ENCODE assay signal across 18 cellular contexts in the genomic region with DNA sequence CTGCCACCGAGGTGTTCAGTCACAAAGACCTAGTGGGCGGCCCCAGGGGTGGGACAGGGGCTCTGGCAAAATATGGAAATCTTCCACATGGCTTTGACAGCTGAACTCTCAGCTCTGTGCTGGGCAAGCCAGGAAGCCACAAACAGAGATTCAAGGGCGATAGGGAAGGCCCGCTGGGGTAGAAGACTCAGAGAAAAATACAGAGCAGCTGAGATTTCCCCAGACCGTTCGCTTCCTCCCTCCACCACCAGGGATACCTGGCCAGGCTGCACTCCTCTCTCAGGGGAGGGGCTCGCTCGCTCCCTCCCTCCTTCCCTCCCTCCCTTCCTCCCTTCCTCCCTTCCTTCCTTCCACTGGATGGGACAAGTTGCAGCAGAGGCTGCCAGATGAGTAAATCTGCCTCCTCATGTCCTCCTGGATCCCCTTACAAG.
A peak's percentile ranks its signal among the peaks of the same experiment; 100 is the strongest.
DNase-seq lines count a peak whose midpoint lies in the region; ATAC-seq and TF ChIP-seq lines count a peak whose summit lies in the region.
"Had no signal": no experiment of that assay in that cellular context is flagged by ENCODE, and none has a peak within 500 bp of the region (broad histone marks: within the 10 kb centered on the region; RNA-seq: fewer than 3 reads in every experiment).

No MANE protein-coding gene starts in this region.

- peak; percentile 10 for DNase-seq in activated CD4-positive, alpha-beta T cell treated with anti-CD3 and anti-CD28 coated beads for 36 hours
- no peak for DNase-seq in activated CD4-positive, alpha-beta T cell treated with anti-CD3 and anti-CD28 coated beads, Interleukin-2, amount 10 ng/mL, durations not matched to agents 7 days and 5 days
- peak; percentile 14 for DNase-seq in NCI-H69 (lab: John Stamatoyannopoulos, UW)
- peak; percentile 80 for DNase-seq in endodermal cell
- no peak for DNase-seq in neural crest cell (ENCODE audit: low read depth, low spot score)
- DNase-seq in hippocampal formation (lab: John Stamatoyannopoulos, UW): no peak
- no peak for DNase-seq in NCI-H2227 (lab: John Stamatoyannopoulos, UW; ENCODE audit: unreplicated experiment)
- DNase-seq in C1 segment of cervical spinal cord (lab: John Stamatoyannopoulos, UW): no peak
- DNase-seq: activated CD4-positive, alpha-beta T cell treated with anti-CD3 and anti-CD28 coated beads, Interleukin-2, amount 50 U/mL, for 4 hours; left ventricle myocardium superior; MG63; NCI-H1930; NCI-H526 treated with DMSO at 0.1 percent for 48 hours; right lobe of liver; RPMI8226; testis had no signal

- ATAC-seq in activated CD4-positive, alpha-beta T cell treated with anti-CD3 and anti-CD28 coated beads for 36 hours: no peak
- ATAC-seq: left ventricle myocardium superior; natural killer cell treated with Interleukin-12 subunit alpha and Interleukin-12 subunit beta and Interleukin-15 and Interleukin-18, amount 100 ng/mL, for 72 hours had no signal

- no peak overlapping the region for H3K27ac Mint-ChIP-seq in activated CD4-positive, alpha-beta T cell treated with anti-CD3 and anti-CD28 coated beads for 36 hours
- no peak overlapping the region for H3K27ac Mint-ChIP-seq in activated CD4-positive, alpha-beta T cell treated with anti-CD3 and anti-CD28 coated beads, Interleukin-2, amount 10 ng/mL, durations not matched to agents 7 days and 5 days
- no peak overlapping the region for H3K27ac Mint-ChIP-seq in endodermal cell
- H3K27ac Mint-ChIP-seq in neural crest cell (ENCODE audit: unreplicated experiment): no peak overlapping the region
- H3K27ac Mint-ChIP-seq: natural killer cell treated with Interleukin-12 subunit alpha and Interleukin-12 subunit beta and Interleukin-15 and Interleukin-18, amount 100 ng/mL, for 72 hours had no signal

- peaks cover 2% of the 10 kb centered on the region for H3K27me3 Mint-ChIP-seq in activated CD4-positive, alpha-beta T cell treated with anti-CD3 and anti-CD28 coated beads for 36 hours
- H3K27me3 Mint-ChIP-seq in activated CD4-positive, alpha-beta T cell treated with anti-CD3 and anti-CD28 coated beads, Interleukin-2, amount 10 ng/mL, durations not matched to agents 7 days and 5 days: peaks cover 9% of the 10 kb centered on the region
- H3K27me3 Mint-ChIP-seq in endodermal cell (ENCODE audit: insufficient read depth) (no peaks in the 10 kb centered on the region), neural crest cell (ENCODE audit: low read depth) (no peaks in the 10 kb centered on the region)

- TF ChIP-seq CTCF in endodermal cell (conservative IDR thresholded peaks at IDR 0.05) (peak; percentile 71), neural crest cell (conservative IDR thresholded peaks at IDR 0.05) (peak; percentile 13)

- CTCF ChIA-PET in activated CD4-positive, alpha-beta T cell treated with anti-CD3 and anti-CD28 coated beads for 36 hours (lab: Charles Lee): interaction anchor here (0.7 kb wide), 1 partner anchor 26 kb away, joined by 3 read pairs; no protein-coding TSS in a partner anchor
- CTCF ChIA-PET in activated CD4-positive, alpha-beta T cell treated with anti-CD3 and anti-CD28 coated beads, Interleukin-2, amount 10 ng/mL, durations not matched to agents 7 days and 5 days (lab: Charles Lee): interaction anchor here (0.6 kb wide), 1 partner anchor 323 kb away, joined by 3 read pairs; no protein-coding TSS in a partner anchor

- peaks cover 3% of the 10 kb centered on the region for H3K9me3 ChIP-seq in endodermal cell (ENCODE audit: control insufficient read depth, low read length)
- H3K9me3 ChIP-seq: adrenal gland, MG63, right lobe of liver, testis had no signal

- no peaks in the 10 kb centered on the region for H3K36me3 Mint-ChIP-seq in activated CD4-positive, alpha-beta T cell treated with anti-CD3 and anti-CD28 coated beads for 36 hours (ENCODE audit: low read depth)
- no peaks in the 10 kb centered on the region for H3K36me3 Mint-ChIP-seq in activated CD4-positive, alpha-beta T cell treated with anti-CD3 and anti-CD28 coated beads, Interleukin-2, amount 10 ng/mL, durations not matched to agents 7 days and 5 days (ENCODE audit: low read depth)
- peaks cover 3% of the 10 kb centered on the region for H3K36me3 Mint-ChIP-seq in endodermal cell (ENCODE audit: low read depth)
- peaks cover 7% of the 10 kb centered on the region for H3K36me3 Mint-ChIP-seq in neural crest cell (ENCODE audit: low read depth)
- H3K36me3 Mint-ChIP-seq: natural killer cell treated with Interleukin-12 subunit alpha and Interleukin-12 subunit beta and Interleukin-15 and Interleukin-18, amount 100 ng/mL, for 72 hours had no signal

- no peak overlapping the region for H3K27ac ChIP-seq in endodermal cell (ENCODE audit: low read depth, low read length)
- H3K27ac ChIP-seq: adrenal gland, right lobe of liver, testis had no signal

- POLR2A ChIA-PET in activated CD4-positive, alpha-beta T cell treated with anti-CD3 and anti-CD28 coated beads for 36 hours (lab: Charles Lee): no interaction called here
- POLR2A ChIA-PET in activated CD4-positive, alpha-beta T cell treated with anti-CD3 and anti-CD28 coated beads, Interleukin-2, amount 10 ng/mL, durations not matched to agents 7 days and 5 days (lab: Charles Lee): no interaction called here

- no peak overlapping the region for H3K9ac ChIP-seq in endodermal cell (ENCODE audit: extremely low read depth, low read length, poor library complexity, severe bottlenecking)

- H3K4me1 Mint-ChIP-seq in activated CD4-positive, alpha-beta T cell treated with anti-CD3 and anti-CD28 coated beads for 36 hours: peaks cover 14% of the 10 kb centered on the region
- peaks cover 10% of the 10 kb centered on the region for H3K4me1 Mint-ChIP-seq in activated CD4-positive, alpha-beta T cell treated with anti-CD3 and anti-CD28 coated beads, Interleukin-2, amount 10 ng/mL, durations not matched to agents 7 days and 5 days
- peaks cover 9% of the 10 kb centered on the region for H3K4me1 Mint-ChIP-seq in endodermal cell
- H3K4me1 Mint-ChIP-seq in neural crest cell: peaks cover 18% of the 10 kb centered on the region

- no peaks in the 10 kb centered on the region for H3K4me1 ChIP-seq in endodermal cell (ENCODE audit: control insufficient read depth, insufficient read depth, low read length)
- H3K4me1 ChIP-seq: testis had no signal

- no peaks in the 10 kb centered on the region for H3K36me3 ChIP-seq in endodermal cell (ENCODE audit: control insufficient read depth, insufficient read depth, low read length)
- H3K36me3 ChIP-seq: adrenal gland, MG63, right lobe of liver had no signal

- 73 to 87% methylated on average over 3 to 8 of the region's 8 CpGs for WGBS in endodermal cell (ENCODE audit: insufficient coverage in 1 of 2, insufficient read length in 1 of 2), 2 experiments

- peaks cover under 1% of the 10 kb centered on the region for H3K9me3 Mint-ChIP-seq in activated CD4-positive, alpha-beta T cell treated with anti-CD3 and anti-CD28 coated beads for 36 hours (ENCODE audit: low read depth)
- no peaks in the 10 kb centered on the region for H3K9me3 Mint-ChIP-seq in activated CD4-positive, alpha-beta T cell treated with anti-CD3 and anti-CD28 coated beads, Interleukin-2, amount 10 ng/mL, durations not matched to agents 7 days and 5 days
- H3K9me3 Mint-ChIP-seq in endodermal cell (peaks cover 4% of the 10 kb centered on the region), neural crest cell (no peaks in the 10 kb centered on the region)
- H3K9me3 Mint-ChIP-seq: natural killer cell treated with Interleukin-12 subunit alpha and Interleukin-12 subunit beta and Interleukin-15 and Interleukin-18, amount 100 ng/mL, for 72 hours had no signal

- no peaks in the 10 kb centered on the region for H3K27me3 ChIP-seq in endodermal cell (ENCODE audit: control insufficient read depth, insufficient read depth, low read length, poor library complexity, severe bottlenecking)
- H3K27me3 ChIP-seq: adrenal gland, MG63, right lobe of liver, testis had no signal

- intact Hi-C loops in activated CD4-positive, alpha-beta T cell treated with anti-CD3 and anti-CD28 coated beads for 36 hours (cut with DNase I, micrococcal nuclease): no loop called here

- H3K4me3 ChIP-seq in endodermal cell (ENCODE audit: low read length): no peak overlapping the region
- H3K4me3 ChIP-seq: adrenal gland, MG63, right lobe of liver, testis had no signal

- H3K4me3 Mint-ChIP-seq in activated CD4-positive, alpha-beta T cell treated with anti-CD3 and anti-CD28 coated beads for 36 hours: no peak overlapping the region
- H3K4me3 Mint-ChIP-seq in activated CD4-positive, alpha-beta T cell treated with anti-CD3 and anti-CD28 coated beads, Interleukin-2, amount 10 ng/mL, durations not matched to agents 7 days and 5 days: no peak overlapping the region
- H3K4me3 Mint-ChIP-seq in endodermal cell (no peak overlapping the region), neural crest cell (no peak overlapping the region)
- H3K4me3 Mint-ChIP-seq: natural killer cell treated with Interleukin-12 subunit alpha and Interleukin-12 subunit beta and Interleukin-15 and Interleukin-18, amount 100 ng/mL, for 72 hours had no signal

Comparison
In these comparisons a context has a peak if more than half of its experiments do, and no peak if none do; other contexts are left out.
1. DNase-seq: peak in activated CD4-positive, alpha-beta T cell treated with anti-CD3 and anti-CD28 coated beads for 36 hours (single experiment), NCI-H69 (single experiment) and endodermal cell (single experiment); none in activated CD4-positive, alpha-beta T cell treated with anti-CD3 and anti-CD28 coated beads, Interleukin-2, amount 10 ng/mL, durations not matched to agents 7 days and 5 days (single experiment), neural crest cell (single experiment), hippocampal formation (0 of 2), NCI-H2227 (single experiment) and C1 segment of cervical spinal cord (0 of 14).